Comparison of ENCODE assay signal across 2 cellular contexts in genomic region chr2:18949871-18950597, GRCh38.
TF ChIP-seq lines count a peak whose summit lies in the region.

No MANE protein-coding gene starts in this region.

TF ChIP-seq in IMR-90, 13 proteins besides CTCF, POLR2A, EP300 and RAD21:
- TF ChIP-seq FOS (IDR thresholded peaks at IDR 0.05; ENCODE audit: low read depth, low read length), result 0 out of 2 replicates have a peak, but pooled peaks have one; percentile 50
- peak; percentile 78 for TF ChIP-seq BHLHE40 (IDR thresholded peaks at IDR 0.05; ENCODE audit: low read depth, low read length)
- TF ChIP-seq CEBPB (IDR thresholded peaks at IDR 0.05; ENCODE audit: low read depth, low read length), result peak; percentile 77
- no peak for TF ChIP-seq MXI1 (IDR thresholded peaks at IDR 0.05; ENCODE audit: borderline replicate concordance, low read depth, low read length)
- no peak for TF ChIP-seq CHD1 (IDR thresholded peaks at IDR 0.05; ENCODE audit: low read depth, low read length)

TF ChIP-seq in H1, 55 proteins besides CTCF, POLR2A, EP300 and RAD21:
- TF ChIP-seq GTF2F1 (IDR thresholded peaks at IDR 0.05; ENCODE audit: borderline replicate concordance, low read depth, low read length) (no peak), TAF7 (optimal IDR thresholded peaks at IDR 0.05; ENCODE audit: borderline replicate concordance, low read depth, low read length) (no peak)
